ENCODE assay signal across 17 cellular contexts in genomic region chr22:44341431-44342346, GRCh38. TPM values are rescaled to one million over a fixed set of nuclear protein-coding genes. Genes with fewer than 3 reads are reported as not detected.
A peak's percentile ranks its signal among the peaks of the same experiment; 100 is the strongest.
DNase-seq lines count a peak whose midpoint lies in the region; ATAC-seq and TF ChIP-seq lines count a peak whose summit lies in the region.
"Had no signal": no experiment of that assay in that cellular context is flagged by ENCODE, and none has a peak within 500 bp of the region (broad histone marks: within the 10 kb centered on the region; RNA-seq: fewer than 3 reads in every experiment).

No MANE protein-coding gene starts in this region.

- peaks cover 7% of the 10 kb centered on the region for H3K4me1 ChIP-seq in NT2/D1 (ENCODE audit: insufficient read depth, insufficient read length)
- H3K4me1 ChIP-seq in neural progenitor cell: peaks cover 5% of the 10 kb centered on the region
- H3K4me1 ChIP-seq: body of pancreas had no signal

- peak overlapping the region; percentile 74 for H3K27ac Mint-ChIP-seq in neural progenitor cell
- no peak overlapping the region for H3K27ac Mint-ChIP-seq in activated naive CD8-positive, alpha-beta T cell treated with anti-CD3 and anti-CD28 coated beads, Interleukin-2, amount 50 U/mL, for 24 hours
- H3K27ac Mint-ChIP-seq: IgD-negative memory B cell had no signal

- H3K4me1 Mint-ChIP-seq in neural progenitor cell: peaks cover 30% of the 10 kb centered on the region
- no peaks in the 10 kb centered on the region for H3K4me1 Mint-ChIP-seq in activated naive CD8-positive, alpha-beta T cell treated with anti-CD3 and anti-CD28 coated beads, Interleukin-2, amount 50 U/mL, for 24 hours
- H3K4me1 Mint-ChIP-seq: IgD-negative memory B cell had no signal

- H4K20me1 ChIP-seq in neural progenitor cell (ENCODE audit: low read depth): no peaks in the 10 kb centered on the region

- H3K27me3 ChIP-seq in NT2/D1 (ENCODE audit: insufficient read depth, insufficient read length) (peaks cover 4% of the 10 kb centered on the region), neural progenitor cell (peaks cover 5% of the 10 kb centered on the region)
- H3K27me3 ChIP-seq: body of pancreas, Peyer's patch had no signal

- H3K4me3 ChIP-seq in NT2/D1 (ENCODE audit: insufficient read length, low read depth) (no peak overlapping the region), fibroblast of pulmonary artery (replicated peaks; ENCODE audit: low read depth, low read length) (no peak overlapping the region), neural progenitor cell (no peak overlapping the region)
- H3K4me3 ChIP-seq: body of pancreas, Peyer's patch had no signal

- peak overlapping the region; percentile 36 for H3K27ac ChIP-seq in neural progenitor cell
- H3K27ac ChIP-seq: body of pancreas had no signal

- H3K27me3 Mint-ChIP-seq in neural progenitor cell (ENCODE audit: insufficient read depth, low read depth): peaks cover 12% of the 10 kb centered on the region
- no peaks in the 10 kb centered on the region for H3K27me3 Mint-ChIP-seq in activated naive CD8-positive, alpha-beta T cell treated with anti-CD3 and anti-CD28 coated beads, Interleukin-2, amount 50 U/mL, for 24 hours

- no peaks in the 10 kb centered on the region for H3K36me3 ChIP-seq in NT2/D1 (ENCODE audit: insufficient read depth, insufficient read length, low read length)
- no peaks in the 10 kb centered on the region for H3K36me3 ChIP-seq in neural progenitor cell
- H3K36me3 ChIP-seq: Peyer's patch had no signal

- ATAC-seq in HG02588 (IDR thresholded peaks at IDR 0.05; ENCODE audit: unreplicated experiment): no peak
- no peak for ATAC-seq in activated naive CD8-positive, alpha-beta T cell treated with anti-CD3 and anti-CD28 coated beads, Interleukin-2, amount 50 U/mL, for 24 hours
- ATAC-seq: body of pancreas had no signal

- no peaks in the 10 kb centered on the region for H3K79me2 ChIP-seq in neural progenitor cell (ENCODE audit: low read depth)

- H3K36me3 Mint-ChIP-seq in neural progenitor cell: no peaks in the 10 kb centered on the region
- no peaks in the 10 kb centered on the region for H3K36me3 Mint-ChIP-seq in activated naive CD8-positive, alpha-beta T cell treated with anti-CD3 and anti-CD28 coated beads, Interleukin-2, amount 50 U/mL, for 24 hours (ENCODE audit: low read depth)
- H3K36me3 Mint-ChIP-seq: IgD-negative memory B cell had no signal

- H3K9ac ChIP-seq in NT2/D1 (ENCODE audit: insufficient read length, low read depth): peak overlapping the region; percentile 50
- no peak overlapping the region for H3K9ac ChIP-seq in neural progenitor cell

- no peak overlapping the region for H3K4me3 Mint-ChIP-seq in neural progenitor cell
- H3K4me3 Mint-ChIP-seq in activated naive CD8-positive, alpha-beta T cell treated with anti-CD3 and anti-CD28 coated beads, Interleukin-2, amount 50 U/mL, for 24 hours: no peak overlapping the region
- H3K4me3 Mint-ChIP-seq: IgD-negative memory B cell had no signal

- TF ChIP-seq CTCF in fibroblast of pulmonary artery (IDR thresholded peaks at IDR 0.05; ENCODE audit: low read length, missing control alignments) (no peak), neural progenitor cell (IDR thresholded peaks at IDR 0.05) (no peak)

- H2AFZ ChIP-seq in neural progenitor cell (replicated peaks): no peak overlapping the region

- H3K9me3 Mint-ChIP-seq in neural progenitor cell: no peaks in the 10 kb centered on the region
- no peaks in the 10 kb centered on the region for H3K9me3 Mint-ChIP-seq in activated naive CD8-positive, alpha-beta T cell treated with anti-CD3 and anti-CD28 coated beads, Interleukin-2, amount 50 U/mL, for 24 hours
- H3K9me3 Mint-ChIP-seq: IgD-negative memory B cell had no signal

- no peaks in the 10 kb centered on the region for H3K9me3 ChIP-seq in NT2/D1 (ENCODE audit: insufficient read depth, low read length)
- no peaks in the 10 kb centered on the region for H3K9me3 ChIP-seq in neural progenitor cell (ENCODE audit: low read depth)
- H3K9me3 ChIP-seq: body of pancreas, Peyer's patch had no signal

- peaks cover 18% of the 10 kb centered on the region for H3F3A ChIP-seq in neural progenitor cell (ENCODE audit: low read depth)

- DNase-seq in AG08396 (ENCODE audit: low spot score) (peak; percentile 38), NT2/D1 (ENCODE audit: low read depth, low spot score) (peak; percentile 56), fibroblast of pulmonary artery (ENCODE audit: low read depth) (peak; percentile 60), neural progenitor cell (ENCODE audit: low spot score) (peak; percentile 85), NCI-H1092 treated with DMSO at 0.1 percent for 48 hours (lab: John Stamatoyannopoulos, UW) (no peak)
- no peak for DNase-seq in stimulated activated CD4-positive, alpha-beta T cell treated with anti-CD3 and anti-CD28 coated beads, Interleukin-15, amount 100 ng/mL, for 24 hours
- DNase-seq in activated naive CD8-positive, alpha-beta T cell treated with anti-CD3 and anti-CD28 coated beads, Interleukin-2, amount 50 U/mL, for 24 hours: no peak
- DNase-seq: body of pancreas; erythroblast; GDM1; HCEC 1CT; NCI-H2107; occipital lobe; Peyer's patch; stimulated activated CD4-positive, alpha-beta T cell treated with anti-CD3 and anti-CD28 coated beads, Interleukin-4, amount 100 ng/mL, for 4 hours had no signal

- peak overlapping the region; percentile 46 for H3K4me2 ChIP-seq in neural progenitor cell

RNA-seq across cellular contexts. Expression of gene SHISAL1, which starts 28.9 kb away (rescaled TPM):
- total RNA-seq in neural progenitor cell (ENCODE audit: low replicate concordance): 4.4 and 5.7 TPM in 2 replicates

Comparison
In these comparisons a context has a peak if more than half of its experiments do, and no peak if none do; other contexts are left out.
1. DNase-seq: peak in AG08396 (single experiment), NT2/D1 (single experiment), fibroblast of pulmonary artery (single experiment) and neural progenitor cell (single experiment); none in stimulated activated CD4-positive, alpha-beta T cell treated with anti-CD3 and anti-CD28 coated beads, Interleukin-15, amount 100 ng/mL, for 24 hours (single experiment), activated naive CD8-positive, alpha-beta T cell treated with anti-CD3 and anti-CD28 coated beads, Interleukin-2, amount 50 U/mL, for 24 hours (single experiment) and NCI-H1092 treated with DMSO at 0.1 percent for 48 hours (single experiment).